In the genomic region with DNA sequence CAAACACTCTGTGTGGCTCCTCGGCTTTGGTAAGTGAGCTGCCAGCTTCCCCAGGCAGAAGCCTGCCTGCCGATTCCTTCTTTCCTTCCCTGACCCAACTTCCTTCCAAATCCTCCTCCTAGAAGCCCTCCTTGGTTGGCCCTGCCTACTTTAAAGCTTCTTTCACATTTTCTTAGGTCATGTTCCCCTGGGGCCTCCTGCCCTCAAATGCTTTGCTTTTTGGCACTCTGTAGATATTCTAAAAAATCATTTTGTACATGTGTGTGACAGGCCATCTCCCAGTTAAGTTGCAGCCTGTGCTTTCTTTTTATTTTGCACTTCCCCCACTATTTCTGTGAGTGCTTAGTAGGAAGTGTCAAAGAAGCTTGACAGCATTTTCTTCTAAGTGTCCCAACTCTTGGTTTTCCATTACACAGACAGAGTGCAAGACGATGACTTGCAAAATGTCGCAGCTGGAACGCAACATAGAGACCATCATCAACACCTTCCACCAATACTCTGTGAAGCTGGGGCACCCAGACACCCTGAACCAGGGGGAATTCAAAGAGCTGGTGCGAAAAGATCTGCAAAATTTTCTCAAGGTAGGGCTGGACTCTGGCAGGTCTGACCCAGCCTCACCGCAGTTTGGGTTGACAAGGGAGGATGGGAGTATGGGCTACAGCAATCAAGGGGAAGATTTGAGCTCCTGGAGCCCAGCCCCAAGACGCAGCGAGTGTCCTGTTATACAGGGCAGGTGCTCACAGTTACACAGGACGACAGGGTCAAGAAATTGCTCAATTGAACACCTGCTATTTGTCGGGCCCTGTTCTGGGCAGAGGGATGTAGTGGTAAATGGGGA, we compare ENCODE assay signal across 10 cellular contexts. TPM values are rescaled to one million over a fixed set of nuclear protein-coding genes. Genes with fewer than 3 reads are reported as not detected.
A peak's percentile ranks its signal among the peaks of the same experiment; 100 is the strongest.
DNase-seq lines count a peak whose midpoint lies in the region; TF ChIP-seq lines count a peak whose summit lies in the region.
"Had no signal": no experiment of that assay in that cellular context is flagged by ENCODE, and none has a peak within 500 bp of the region (broad histone marks: within the 10 kb centered on the region; RNA-seq: fewer than 3 reads in every experiment).

A gene (plus strand): TSS at position 2 of the 838 bp plus-strand sequence. CDS start 430 bp downstream, at position 432.

- in situ Hi-C loops in G401 (cut with HindIII; ENCODE audit: low sequenced_read_pairs): loop anchor here (10.0 to 25.0 kb wide), 2 partner anchors 107 to 229 kb away; a partner anchor contains a TSS

- intact Hi-C loops in sigmoid colon (cut with DNase I): no loop called here

- peaks cover 94% of the 10 kb centered on the region for H3K27me3 ChIP-seq in WERI-Rb-1 (ENCODE audit: insufficient read depth, low read depth, severe bottlenecking)
- H3K27me3 ChIP-seq in right atrium auricular region: no peaks in the 10 kb centered on the region
- no peaks in the 10 kb centered on the region for H3K27me3 ChIP-seq in sigmoid colon

- H3K4me3 ChIP-seq in WERI-Rb-1 (ENCODE audit: low read depth, low read length) (no peak within 1 kb of the TSS), right atrium auricular region (peak within 1 kb of the TSS in 1 of 2 donors; percentile 4), sigmoid colon (peak within 1 kb of the TSS in 2 of 4 donors; percentile 10 to 21)

- H3K9me3 ChIP-seq in WERI-Rb-1 (ENCODE audit: severe bottlenecking) (peaks cover 3% of the 10 kb centered on the region), right atrium auricular region (no peaks in the 10 kb centered on the region), sigmoid colon (no peaks in the 10 kb centered on the region)

- TF ChIP-seq CTCF in WERI-Rb-1 (IDR thresholded peaks at IDR 0.05; ENCODE audit: low read depth, low read length) (no peak), right atrium auricular region (IDR thresholded peaks at IDR 0.05) (no peak), sigmoid colon (IDR thresholded peaks at IDR 0.05) (no peak)

- H3K36me3 ChIP-seq in WERI-Rb-1: no peaks in the 10 kb centered on the region
- no peaks in the 10 kb centered on the region for H3K36me3 ChIP-seq in right atrium auricular region
- H3K36me3 ChIP-seq in sigmoid colon: no peaks in the 10 kb centered on the region

- WGBS in sigmoid colon, 2 donors: 72 to 73% methylated on average over 11 of the region's 11 CpGs

- no peak within 1 kb of the TSS for H3K27ac ChIP-seq in WERI-Rb-1
- H3K27ac ChIP-seq in right atrium auricular region: peak within 1 kb of the TSS in 1 of 2 donors; percentile 5
- peak within 1 kb of the TSS in 1 of 4 donors; percentile 32 for H3K27ac ChIP-seq in sigmoid colon

- no peak for DNase-seq in G401 (ENCODE audit: low spot score)
- DNase-seq in WERI-Rb-1: peak; percentile 6
- no peak for DNase-seq in right atrium auricular region (ENCODE audit: low spot score)
- no peak for DNase-seq in sigmoid colon
- no peak for DNase-seq in NCI-H510A treated with DMSO at 0.1 percent for 48 hours (lab: John Stamatoyannopoulos, UW)
- DNase-seq in NCI-H82 (lab: John Stamatoyannopoulos, UW): no peak
- DNase-seq in NCI-H2081 (lab: John Stamatoyannopoulos, UW): no peak
- no peak for DNase-seq in HPDE6-E6E7 (ENCODE audit: extremely low spot score)
- DNase-seq: OCI-M1; stimulated activated CD4-positive, alpha-beta T cell treated with anti-CD3 and anti-CD28 coated beads, Interleukin-15, amount 100 ng/mL, for 24 hours had no signal

- H3K4me1 ChIP-seq in right atrium auricular region: no peaks in the 10 kb centered on the region
- no peaks in the 10 kb centered on the region for H3K4me1 ChIP-seq in sigmoid colon

- TF ChIP-seq POLR2A in sigmoid colon (IDR thresholded peaks at IDR 0.05): no peak

- TF ChIP-seq EP300 in sigmoid colon (IDR thresholded peaks at IDR 0.05): no peak

RNA-seq across cellular contexts. Expression of the gene that starts here (rescaled TPM):
- 1.1 and 14.0 TPM in 2 replicates for total RNA-seq in G401 (2014; rRNA removed; shearing (Covaris generic))
- total RNA-seq in right atrium auricular region (100 to 1,000 TPM in 1 of 2 donors, 10 to 100 TPM in 1; 65.7 to 199 TPM), sigmoid colon (100 to 1,000 TPM in 3 of 4 donors, 10 to 100 TPM in 1; 73.4 to 943 (median 280) TPM)
- 100 to 1,000 TPM; 221 to 449 (median 351) TPM for polyA plus RNA-seq in sigmoid colon
